Comparison of ENCODE assay signal across 7 cellular contexts in the genomic region with DNA sequence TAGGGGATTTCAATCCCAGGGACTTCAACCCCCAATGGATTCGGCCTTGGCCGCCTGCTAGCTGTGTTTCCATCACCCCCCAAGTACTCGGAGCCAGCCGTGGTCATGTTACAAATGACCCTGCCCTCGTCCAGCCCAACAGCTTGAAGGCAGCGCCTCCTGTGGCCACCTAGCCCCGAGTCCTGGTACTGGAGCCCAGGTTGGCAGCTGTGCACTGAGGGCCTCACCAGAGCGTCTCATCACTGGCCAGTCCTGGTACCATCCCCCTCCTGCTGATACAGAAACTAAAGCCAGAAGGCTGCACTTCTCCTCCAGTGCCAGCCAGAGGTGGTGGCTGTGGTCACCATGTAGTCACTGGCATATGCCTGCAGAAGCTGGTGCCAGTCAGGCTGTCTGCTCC. TPM values are rescaled to one million over a fixed set of nuclear protein-coding genes. Genes with fewer than 3 reads are reported as not detected.
A peak's percentile ranks its signal among the peaks of the same experiment; 100 is the strongest.
DNase-seq lines count a peak whose midpoint lies in the region; ATAC-seq and TF ChIP-seq lines count a peak whose summit lies in the region.

No MANE protein-coding gene starts in this region.

- intact Hi-C loops in lower leg skin (cut with DNase I; ENCODE audit: low total_unique reads), result no loop called here

- no peaks in the 10 kb centered on the region for H3K36me3 Mint-ChIP-seq in osteocyte (ENCODE audit: unreplicated experiment)

- H3K27ac Mint-ChIP-seq in osteocyte (ENCODE audit: unreplicated experiment), result no peak overlapping the region

- peaks cover 2% of the 10 kb centered on the region for H3K9me3 Mint-ChIP-seq in osteocyte (ENCODE audit: unreplicated experiment)

- H3K4me1 Mint-ChIP-seq in osteocyte (ENCODE audit: unreplicated experiment), result peaks cover 18% of the 10 kb centered on the region

- no peak overlapping the region for H3K4me3 Mint-ChIP-seq in osteocyte (ENCODE audit: unreplicated experiment)

- H3K4me3 ChIP-seq in NB4 (ENCODE audit: low read depth, low read length), result no peak overlapping the region
- H3K4me3 ChIP-seq in lower leg skin (ENCODE audit: low read depth, poor library complexity, severe bottlenecking), result no peak overlapping the region

- DNase-seq in NB4 (ENCODE audit: low read depth), result peak; percentile 23
- DNase-seq in dermis blood vessel endothelial cell, result peak; percentile 40
- DNase-seq in osteocyte (ENCODE audit: extremely low spot score, unreplicated experiment), result no peak
- DNase-seq in lower leg skin (ENCODE audit: low spot score in 2 of 2), result no peak

- H3K27me3 Mint-ChIP-seq in osteocyte (ENCODE audit: unreplicated experiment), result peaks cover 10% of the 10 kb centered on the region

- no peak for TF ChIP-seq POLR2A in NB4 (IDR thresholded peaks at IDR 0.05; ENCODE audit: extremely low read depth, insufficient read length)
- TF ChIP-seq POLR2A in lower leg skin (IDR thresholded peaks at IDR 0.05), result no peak

- no peak for ATAC-seq in HG03460 (IDR thresholded peaks at IDR 0.05; ENCODE audit: unreplicated experiment)
- ATAC-seq in HG03442 (IDR thresholded peaks at IDR 0.05; ENCODE audit: unreplicated experiment), result no peak

- TF ChIP-seq CTCF in GM12873 (IDR thresholded peaks at IDR 0.05; ENCODE audit: insufficient read depth, low read depth, low read length, missing control alignments) (peak; percentile 48), NB4 (IDR thresholded peaks at IDR 0.05; ENCODE audit: low read depth, low read length) (peak; percentile 41), osteocyte (IDR thresholded peaks at IDR 0.05) (peak; percentile 52), lower leg skin (IDR thresholded peaks at IDR 0.05) (no peak)

- WGBS in lower leg skin, 2 donors, result 49 to 58% methylated on average over 8 of the region's 8 CpGs

RNA-seq across cellular contexts. Expression of gene FADD, which starts 44.9 kb away (rescaled TPM):
- total RNA-seq in dermis blood vessel endothelial cell (55.2 and 56.7 TPM in 2 replicates), osteocyte (19.3 and 19.5 TPM in 2 replicates), lower leg skin (10 to 100 TPM; 17.9 to 24.5 (median 21.0) TPM)

Comparison
In these comparisons a context has a peak if more than half of its experiments do, and no peak if none do; other contexts are left out.
1. CTCF ChIP-seq: peak in GM12873 (single experiment), NB4 (single experiment) and osteocyte (single experiment); none in lower leg skin (0 of 3).
2. DNase-seq: peak in NB4 (single experiment) and dermis blood vessel endothelial cell (single experiment); none in osteocyte (single experiment) and lower leg skin (0 of 2).